ENCODE assay signal across 2 cellular contexts in the genomic region with DNA sequence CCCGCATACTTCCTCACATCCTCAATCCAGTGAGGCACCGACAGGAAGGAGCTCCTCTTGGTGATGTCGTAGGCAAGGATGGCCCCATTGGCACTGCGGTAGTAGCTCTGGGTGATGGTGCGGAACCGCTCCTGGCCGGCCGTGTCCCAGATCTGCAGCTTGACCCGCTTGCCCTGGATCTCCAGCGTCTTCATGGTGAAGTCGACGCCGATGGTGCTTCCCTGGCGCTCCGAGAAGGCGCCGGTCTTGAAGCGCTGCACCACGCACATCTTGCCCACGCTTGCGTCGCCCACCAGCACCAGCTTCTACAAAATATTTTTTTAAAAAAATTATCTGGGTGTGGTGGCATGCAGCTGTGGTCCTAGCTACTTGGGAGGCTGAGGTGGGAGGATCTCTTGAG. TPM values are rescaled to one million over a fixed set of nuclear protein-coding genes. Genes with fewer than 3 reads are reported as not detected.
DNase-seq lines count a peak whose midpoint lies in the region; FAIRE-seq and TF ChIP-seq lines count a peak whose summit lies in the region.
"Not testable (repeated sequence)": the region's sequence is repeated elsewhere in the genome, so short reads cannot be mapped to it uniquely, and the experiment has no call there.

No MANE protein-coding gene starts in this region.

- not testable (repeated sequence) for DNase-seq in GM12892 (ENCODE audit: insufficient read length); HTR-8/SVneo (ENCODE audit: insufficient read length, low spot score)

- peak; percentile 42 for FAIRE-seq in GM12892 (lab: Jason Lieb, UNC)
- FAIRE-seq in HTR-8/SVneo (lab: Jason Lieb, UNC), result peak; percentile 79

- TF ChIP-seq POLR2A in GM12892 (IDR thresholded peaks at IDR 0.05; ENCODE audit: low read depth, low read length), result not testable (repeated sequence)

RNA-seq across cellular contexts. Expression of a gene that starts 5.5 kb away (rescaled TPM):
- polyA plus RNA-seq in GM12892 (2012; ENCODE audit: missing spikeins), result 26.4 TPM
